In the genomic region with DNA sequence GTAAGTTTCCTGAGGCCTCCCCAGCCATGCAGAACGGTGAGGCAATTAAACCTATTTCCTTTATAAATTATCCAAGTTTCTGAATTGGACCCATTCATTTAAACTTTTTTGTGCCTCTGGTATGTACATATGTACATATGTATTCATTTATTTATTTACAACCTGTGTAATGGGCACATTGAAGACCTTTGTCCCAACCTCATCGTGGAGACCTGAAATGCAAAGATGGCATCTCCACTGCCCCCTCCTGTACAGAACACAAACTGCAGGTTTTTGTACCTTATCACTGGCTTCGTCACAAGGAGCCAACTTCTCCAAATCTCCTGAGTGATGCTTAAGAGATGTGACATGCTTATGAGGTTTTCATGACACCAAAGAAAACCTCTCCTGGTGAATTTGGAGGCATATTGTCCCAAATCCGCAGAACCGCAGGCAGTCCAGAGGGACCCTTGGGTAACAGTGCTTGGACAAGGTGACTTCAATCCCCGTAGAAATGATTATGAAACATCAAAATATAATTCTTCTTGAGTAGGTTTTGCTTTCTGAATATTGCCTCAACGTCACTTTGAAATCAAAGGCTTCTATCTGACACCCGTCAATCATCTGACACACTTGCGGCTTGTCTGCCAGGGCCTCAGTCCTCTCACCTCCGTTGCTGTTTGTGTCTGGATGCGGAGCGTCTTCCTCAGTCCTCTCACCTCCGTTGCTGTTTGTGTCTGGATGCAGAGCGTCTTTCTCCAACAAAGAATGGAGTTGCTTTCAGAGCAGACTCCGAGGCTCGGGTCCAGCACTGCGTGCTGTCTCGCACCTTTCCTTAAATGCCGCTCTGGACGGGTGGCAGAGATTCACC, we compare ENCODE assay signal across 8 cellular contexts.
DNase-seq lines count a peak whose midpoint lies in the region; ATAC-seq and TF ChIP-seq lines count a peak whose summit lies in the region.

No MANE protein-coding gene starts in this region.

- H3K36me3 Mint-ChIP-seq in CD4-positive, alpha-beta memory T cell: no peaks in the 10 kb centered on the region

- no peak overlapping the region for H3K4me3 Mint-ChIP-seq in CD4-positive, alpha-beta memory T cell

- H3K4me1 ChIP-seq in CD4-positive, alpha-beta memory T cell (ENCODE audit: insufficient read depth, low read length): no peaks in the 10 kb centered on the region

- H3K36me3 ChIP-seq in CD4-positive, alpha-beta memory T cell (ENCODE audit: insufficient read depth, low read length): no peaks in the 10 kb centered on the region

- no peak overlapping the region for H3K27ac ChIP-seq in CD4-positive, alpha-beta memory T cell (ENCODE audit: low read depth, low read length)

- no peaks in the 10 kb centered on the region for H3K9me3 Mint-ChIP-seq in CD4-positive, alpha-beta memory T cell

- peak overlapping the region in 1 of 7 donors; percentile 30 for H3K27ac Mint-ChIP-seq in CD4-positive, alpha-beta memory T cell

- ATAC-seq in GM19397 (IDR thresholded peaks at IDR 0.05; ENCODE audit: unreplicated experiment) (peak; percentile 53), HG03439 (IDR thresholded peaks at IDR 0.05; ENCODE audit: unreplicated experiment) (no peak), GM18505 (IDR thresholded peaks at IDR 0.05; ENCODE audit: unreplicated experiment) (no peak), GM19351 (IDR thresholded peaks at IDR 0.05; ENCODE audit: unreplicated experiment) (no peak)

- no peaks in the 10 kb centered on the region for H3K27me3 ChIP-seq in CD4-positive, alpha-beta memory T cell (ENCODE audit: insufficient read depth, low read length)

- H3K9me3 ChIP-seq in CD4-positive, alpha-beta memory T cell (ENCODE audit: control insufficient read depth in 1 of 2, low read length in 2 of 2): no peaks in the 10 kb centered on the region

- peak in 3 of 5 donors; percentile 11 to 24 (median 12) for DNase-seq in CD4-positive, alpha-beta memory T cell
- DNase-seq in SKM-1 (lab: John Stamatoyannopoulos, UW; ENCODE audit: unreplicated experiment) (peak; percentile 0), iPS-NIHi11 (ENCODE audit: low spot score) (peak; percentile 61), epidermal melanocyte (ENCODE audit: insufficient read length, low spot score) (no peak)

- peaks cover 8 to 15% of the 10 kb centered on the region in 2 donors for H3K27me3 Mint-ChIP-seq in CD4-positive, alpha-beta memory T cell

- no peak for TF ChIP-seq POLR2A in GM18505 (IDR thresholded peaks at IDR 0.05; ENCODE audit: borderline replicate concordance, extremely low read depth, insufficient read depth, insufficient read length)

- POLR2A ChIA-PET in CD4-positive, alpha-beta memory T cell (lab: Charles Lee; ENCODE audit: partially characterized antibody): no interaction called here

- CTCF ChIA-PET in CD4-positive, alpha-beta memory T cell (lab: Charles Lee; ENCODE audit: partially characterized antibody): interaction anchor here (1.1 kb wide), 1 partner anchor 279 kb away, joined by 4 read pairs; no protein-coding TSS in a partner anchor

- H3K4me1 Mint-ChIP-seq in CD4-positive, alpha-beta memory T cell: peaks cover 0 to 3% (median 0%) of the 10 kb centered on the region in 4 donors

- no peak overlapping the region for H3K4me3 ChIP-seq in CD4-positive, alpha-beta memory T cell (ENCODE audit: low read length in 2 of 2)

- intact Hi-C loops in CD4-positive, alpha-beta memory T cell (cut with micrococcal nuclease): no loop called here
